In the genomic region with DNA sequence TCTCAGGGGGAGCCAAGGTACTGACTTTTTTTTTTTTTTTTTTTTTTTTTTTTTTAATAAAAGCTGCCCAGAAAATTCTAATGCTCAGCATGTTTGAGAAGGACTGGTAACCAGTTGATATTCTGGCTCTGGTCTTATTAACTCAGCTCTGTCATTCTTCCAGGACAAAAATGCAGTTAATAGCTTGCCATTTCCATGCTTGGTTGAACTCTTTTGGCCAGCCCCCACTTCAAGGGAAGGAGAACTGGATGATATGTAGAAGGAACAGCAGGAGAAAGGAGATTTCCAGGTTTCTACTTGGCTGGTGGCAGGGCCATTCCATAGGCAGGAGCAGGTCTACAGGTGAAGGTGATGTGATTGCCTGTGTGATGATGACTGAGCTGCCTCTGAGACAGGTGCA, we compare ENCODE assay signal across 21 cellular contexts.
"Had no signal": no experiment of that assay in that cellular context is flagged by ENCODE, and none has a peak within 500 bp of the region (broad histone marks: within the 10 kb centered on the region; RNA-seq: fewer than 3 reads in every experiment).

No MANE protein-coding gene starts in this region.

- H3K4me3 ChIP-seq: esophagus squamous epithelium, hepatocyte, tibial artery, upper lobe of left lung, vagina had no signal

- DNase-seq: effector memory CD8-positive, alpha-beta T cell; esophagus squamous epithelium; foreskin fibroblast; head of caudate nucleus; kidney; left colon; mammary epithelial cell; naive thymus-derived CD4-positive, alpha-beta T cell; nephron progenitor cell; posterior cingulate gyrus; right cardiac atrium; small intestine; stimulated activated CD4-positive, alpha-beta T cell treated with anti-CD3 and anti-CD28 coated beads, Interleukin-4, amount 100 ng/mL, for 1 hour; tibial artery; upper lobe of left lung had no signal

- H3K36me3 Mint-ChIP-seq: naive thymus-derived CD4-positive, alpha-beta T cell; stimulated activated memory B cell treated with anti-CD40 and anti-IgM and Interleukin-4, amounts not matched to agents 10 μg/mL and 1 μg/mL and 100 μg/mL, for 72 hours had no signal

- H3K27me3 ChIP-seq: hepatocyte, neutrophil, tibial artery, upper lobe of left lung, vagina had no signal

- H3K4me1 ChIP-seq: tibial artery had no signal

- H3K4me3 Mint-ChIP-seq: dendritic cell treated with granulocyte-macrophage colony-stimulating factor and Interleukin-4, amounts not matched to agents 40 ng/mL and 50 ng/mL, for 4 days; effector memory CD8-positive, alpha-beta T cell; naive thymus-derived CD4-positive, alpha-beta T cell; nephron progenitor cell; stimulated activated memory B cell treated with anti-CD40 and anti-IgM and Interleukin-4, amounts not matched to agents 10 μg/mL and 1 μg/mL and 100 μg/mL, for 72 hours; stimulated activated naive CD8-positive, alpha-beta T cell treated with anti-CD3 and anti-CD28 coated beads, Interleukin-15, Interleukin-2, amounts not matched to agents 100 ng/mL and 50 ng/mL, for 24 hours had no signal

- ATAC-seq: effector memory CD8-positive, alpha-beta T cell; left colon; naive thymus-derived CD4-positive, alpha-beta T cell; right cardiac atrium; stimulated activated memory B cell treated with anti-CD40 and anti-IgM and Interleukin-4, amounts not matched to agents 10 μg/mL and 1 μg/mL and 100 μg/mL, for 72 hours had no signal

- H3K9me3 Mint-ChIP-seq: dendritic cell treated with granulocyte-macrophage colony-stimulating factor and Interleukin-4, amounts not matched to agents 40 ng/mL and 50 ng/mL, for 4 days; effector memory CD8-positive, alpha-beta T cell; stimulated activated memory B cell treated with anti-CD40 and anti-IgM and Interleukin-4, amounts not matched to agents 10 μg/mL and 1 μg/mL and 100 μg/mL, for 72 hours; stimulated activated naive CD8-positive, alpha-beta T cell treated with anti-CD3 and anti-CD28 coated beads, Interleukin-15, Interleukin-2, amounts not matched to agents 100 ng/mL and 50 ng/mL, for 24 hours had no signal

- H3K27ac Mint-ChIP-seq: dendritic cell treated with granulocyte-macrophage colony-stimulating factor and Interleukin-4, amounts not matched to agents 40 ng/mL and 50 ng/mL, for 4 days; naive thymus-derived CD4-positive, alpha-beta T cell; nephron progenitor cell; stimulated activated memory B cell treated with anti-CD40 and anti-IgM and Interleukin-4, amounts not matched to agents 10 μg/mL and 1 μg/mL and 100 μg/mL, for 72 hours; stimulated activated naive CD8-positive, alpha-beta T cell treated with anti-CD3 and anti-CD28 coated beads, Interleukin-15, Interleukin-2, amounts not matched to agents 100 ng/mL and 50 ng/mL, for 24 hours had no signal

- H3K36me3 ChIP-seq: esophagus squamous epithelium, neutrophil, tibial artery, upper lobe of left lung, vagina had no signal

- H3K9me3 ChIP-seq: esophagus squamous epithelium, neutrophil, tibial artery, upper lobe of left lung, vagina had no signal

- H3K4me1 Mint-ChIP-seq: stimulated activated memory B cell treated with anti-CD40 and anti-IgM and Interleukin-4, amounts not matched to agents 10 μg/mL and 1 μg/mL and 100 μg/mL, for 72 hours had no signal

- H3K27ac ChIP-seq: esophagus squamous epithelium, hepatocyte, neutrophil, tibial artery, upper lobe of left lung, vagina had no signal
